In genomic region chr1:97252925-97253324, GRCh38 we compare ENCODE assay signal across 18 cellular contexts.
DNase-seq lines count a peak whose midpoint lies in the region; ATAC-seq, FAIRE-seq and TF ChIP-seq lines count a peak whose summit lies in the region.
"Had no signal": no experiment of that assay in that cellular context is flagged by ENCODE, and none has a peak within 500 bp of the region (broad histone marks: within the 10 kb centered on the region; RNA-seq: fewer than 3 reads in every experiment).

No MANE protein-coding gene starts in this region.

- H3K4me1 ChIP-seq in right lobe of liver (peaks cover 0 to 14% (median 6%) of the 10 kb centered on the region in 4 donors), HepG2 (ENCODE audit: insufficient read depth, low read length) (no peaks in the 10 kb centered on the region)
- H3K4me1 ChIP-seq: BLaER1 treated with 17β-estradiol and CSF1 and Interleukin-3, amounts not matched to agents 10 nM and 100 nM; Caco-2 had no signal

- H3K27me3 ChIP-seq in right lobe of liver (no peaks in the 10 kb centered on the region), HepG2 (ENCODE audit: control insufficient read depth in 1 of 2, insufficient read depth in 2 of 2, low read length in 2 of 2) (no peaks in the 10 kb centered on the region), HL-60 (ENCODE audit: insufficient read depth, poor library complexity, severe bottlenecking) (peaks cover 3% of the 10 kb centered on the region)
- H3K27me3 ChIP-seq: BLaER1 treated with 17β-estradiol and CSF1 and Interleukin-3, amounts not matched to agents 10 nM and 100 nM had no signal

- no peak overlapping the region for H2AFZ ChIP-seq in HepG2 (ENCODE audit: low read length)

- no peaks in the 10 kb centered on the region for H4K20me1 ChIP-seq in HepG2 (ENCODE audit: insufficient read depth, low read length)
- H4K20me1 ChIP-seq: BLaER1 treated with 17β-estradiol and CSF1 and Interleukin-3, amounts not matched to agents 10 nM and 100 nM had no signal

- CTCF ChIA-PET in HepG2 (lab: Yijun Ruan, JAX; ENCODE audit: low intra/inter-chr PET ratio, low total read pairs), result no interaction called here

- H3K79me2 ChIP-seq in HepG2 (ENCODE audit: insufficient read depth, low read length), result no peaks in the 10 kb centered on the region

- DNase-seq in right lobe of liver, result no peak
- no peak for DNase-seq in HepG2 (ENCODE audit: low spot score)
- DNase-seq in HL-60 (ENCODE audit: low read depth in 1 of 2, low spot score in 1 of 2), result no peak
- no peak for DNase-seq in left lobe of liver (ENCODE audit: low spot score)
- DNase-seq in foreskin fibroblast, result no peak
- DNase-seq: AML-193; Caco-2; Calu3; CD4-positive, alpha-beta T cell; CD8-positive, alpha-beta T cell; DMS79 treated with DMSO at 0.1 percent for 48 hours had no signal

- H3K9ac ChIP-seq in HepG2 (ENCODE audit: insufficient read depth, low read depth, low read length), result no peak overlapping the region
- H3K9ac ChIP-seq: BLaER1 treated with 17β-estradiol and CSF1 and Interleukin-3, amounts not matched to agents 10 nM and 100 nM had no signal

- peak in 3 of 4 donors; percentile 33 to 79 (median 58) for ATAC-seq in right lobe of liver
- ATAC-seq in HepG2, result no peak
- peak; percentile 52 for ATAC-seq in left lobe of liver
- ATAC-seq in GM19467 (IDR thresholded peaks at IDR 0.05; ENCODE audit: unreplicated experiment), result no peak
- ATAC-seq: A549; CD8-positive, alpha-beta T cell had no signal

- H3K4me2 ChIP-seq in HepG2 (ENCODE audit: low read depth, low read length), result no peak overlapping the region
- H3K4me2 ChIP-seq: A549; BLaER1 treated with 17β-estradiol and CSF1 and Interleukin-3, amounts not matched to agents 10 nM and 100 nM had no signal

- H3K36me3 ChIP-seq in right lobe of liver (no peaks in the 10 kb centered on the region), HepG2 (replicated peaks in 1 of 2; ENCODE audit: control insufficient read depth in 1 of 2, insufficient read depth in 2 of 2, low read length in 2 of 2) (no peaks in the 10 kb centered on the region)

- BruUV-seq in HepG2 (replicated peaks; lab: Mats Ljungman, UMichigan), result no TSS peak

- intact Hi-C loops in right lobe of liver (cut with DNase I) (no loop called here), HepG2 (cut with micrococcal nuclease; ENCODE audit: unreplicated experiment) (no loop called here)

- H3K4me3 ChIP-seq in right lobe of liver (no peak overlapping the region), HepG2 (replicated peaks in 1 of 3; ENCODE audit: insufficient read depth in 1 of 3, low read depth in 2 of 3, low read length in 3 of 3) (no peak overlapping the region), HL-60 (replicated peaks; ENCODE audit: insufficient read depth, low read length) (no peak overlapping the region), foreskin fibroblast (ENCODE audit: low read depth in 1 of 2, low read length in 2 of 2) (no peak overlapping the region)
- H3K4me3 ChIP-seq: A549; BLaER1 treated with 17β-estradiol and CSF1 and Interleukin-3, amounts not matched to agents 10 nM and 100 nM had no signal

- TF ChIP-seq CTCF in right lobe of liver (IDR thresholded peaks at IDR 0.05) (no peak), HepG2 (CRISPR knock-in tag; IDR thresholded peaks at IDR 0.05) (no peak), HL-60 (IDR thresholded peaks at IDR 0.05; ENCODE audit: insufficient read depth, low read length) (no peak), foreskin fibroblast (IDR thresholded peaks at IDR 0.05; ENCODE audit: low read depth, low read length) (no peak)

- TF ChIP-seq POLR2A in right lobe of liver (IDR thresholded peaks at IDR 0.05) (no peak), HepG2 (IDR thresholded peaks at IDR 0.05; ENCODE audit: insufficient read depth in 1 of 2, low read depth in 2 of 2, low read length in 2 of 2) (no peak)

- FAIRE-seq in HepG2 (lab: Jason Lieb, UNC), result no peak
- FAIRE-seq: A549, G401.6, GM12891, GM19239 had no signal

- TF ChIP-seq RAD21 in HepG2 (CRISPR knock-in tag; IDR thresholded peaks at IDR 0.05), result no peak

- in situ Hi-C loops in HepG2 (cut with HindIII; ENCODE audit: extremely low pct_ligation_motif_present, low pct_unique_long_range_greater_than_20kb), result no loop called here

- TF ChIP-seq EP300 in HepG2 (IDR thresholded peaks at IDR 0.05; ENCODE audit: low read depth in 2 of 2, low read length in 2 of 2), result no peak
- no peak for TF ChIP-seq EP300 in HepG2 (CRISPR knock-in tag; IDR thresholded peaks at IDR 0.05; ENCODE audit: borderline replicate concordance)

- POLR2A ChIA-PET in HepG2 (lab: Yijun Ruan, JAX), result no interaction called here

- no peaks in the 10 kb centered on the region for H3K9me3 ChIP-seq in right lobe of liver
- no peaks in the 10 kb centered on the region; the same call in 1 of the 2 replicates for H3K9me3 ChIP-seq in HepG2 (ENCODE audit: low read length)
- H3K9me3 ChIP-seq: A549, Caco-2 had no signal

- WGBS in right lobe of liver (ENCODE audit: insufficient coverage, low coverage, low lambda C conversion rate, missing lambda C conversion rate), result 37% methylated on average over 3 of the region's 3 CpGs
- 33% methylated on average over 3 of the region's 3 CpGs for WGBS in HepG2 (ENCODE audit: low lambda C conversion rate)

- H3K27ac ChIP-seq in right lobe of liver, result no peak overlapping the region
- H3K27ac ChIP-seq in HepG2 (ENCODE audit: extremely low read length, insufficient read depth, low read length), result no peak overlapping the region
- H3K27ac ChIP-seq in HL-60 (replicated peaks), result peak overlapping the region; percentile 43
- H3K27ac ChIP-seq: A549; BLaER1 treated with 17β-estradiol and CSF1 and Interleukin-3, amounts not matched to agents 10 nM and 100 nM; C4-2B had no signal

TF ChIP-seq in HepG2, 621 proteins besides CTCF, POLR2A, EP300 and RAD21:
- TF ChIP-seq ZKSCAN8 (CRISPR knock-in tag; IDR thresholded peaks at IDR 0.05; ENCODE audit: borderline replicate concordance) (no peak), TAF1 (CRISPR knock-in tag; IDR thresholded peaks at IDR 0.05) (no peak), ATF6 (CRISPR knock-in tag; conservative IDR thresholded peaks at IDR 0.05) (no peak), ZNF496 (CRISPR knock-in tag; IDR thresholded peaks at IDR 0.05; ENCODE audit: insufficient replicate concordance) (no peak), TBL1XR1 (IDR thresholded peaks at IDR 0.05; ENCODE audit: borderline replicate concordance, low read length, partially characterized antibody) (no peak), KDM6A (CRISPR knock-in tag; IDR thresholded peaks at IDR 0.05; ENCODE audit: low read depth) (no peak), U2AF1 (optimal IDR thresholded peaks at IDR 0.05; ENCODE audit: low read depth, low read length) (no peak)
- TF ChIP-seq, protein P1, sequence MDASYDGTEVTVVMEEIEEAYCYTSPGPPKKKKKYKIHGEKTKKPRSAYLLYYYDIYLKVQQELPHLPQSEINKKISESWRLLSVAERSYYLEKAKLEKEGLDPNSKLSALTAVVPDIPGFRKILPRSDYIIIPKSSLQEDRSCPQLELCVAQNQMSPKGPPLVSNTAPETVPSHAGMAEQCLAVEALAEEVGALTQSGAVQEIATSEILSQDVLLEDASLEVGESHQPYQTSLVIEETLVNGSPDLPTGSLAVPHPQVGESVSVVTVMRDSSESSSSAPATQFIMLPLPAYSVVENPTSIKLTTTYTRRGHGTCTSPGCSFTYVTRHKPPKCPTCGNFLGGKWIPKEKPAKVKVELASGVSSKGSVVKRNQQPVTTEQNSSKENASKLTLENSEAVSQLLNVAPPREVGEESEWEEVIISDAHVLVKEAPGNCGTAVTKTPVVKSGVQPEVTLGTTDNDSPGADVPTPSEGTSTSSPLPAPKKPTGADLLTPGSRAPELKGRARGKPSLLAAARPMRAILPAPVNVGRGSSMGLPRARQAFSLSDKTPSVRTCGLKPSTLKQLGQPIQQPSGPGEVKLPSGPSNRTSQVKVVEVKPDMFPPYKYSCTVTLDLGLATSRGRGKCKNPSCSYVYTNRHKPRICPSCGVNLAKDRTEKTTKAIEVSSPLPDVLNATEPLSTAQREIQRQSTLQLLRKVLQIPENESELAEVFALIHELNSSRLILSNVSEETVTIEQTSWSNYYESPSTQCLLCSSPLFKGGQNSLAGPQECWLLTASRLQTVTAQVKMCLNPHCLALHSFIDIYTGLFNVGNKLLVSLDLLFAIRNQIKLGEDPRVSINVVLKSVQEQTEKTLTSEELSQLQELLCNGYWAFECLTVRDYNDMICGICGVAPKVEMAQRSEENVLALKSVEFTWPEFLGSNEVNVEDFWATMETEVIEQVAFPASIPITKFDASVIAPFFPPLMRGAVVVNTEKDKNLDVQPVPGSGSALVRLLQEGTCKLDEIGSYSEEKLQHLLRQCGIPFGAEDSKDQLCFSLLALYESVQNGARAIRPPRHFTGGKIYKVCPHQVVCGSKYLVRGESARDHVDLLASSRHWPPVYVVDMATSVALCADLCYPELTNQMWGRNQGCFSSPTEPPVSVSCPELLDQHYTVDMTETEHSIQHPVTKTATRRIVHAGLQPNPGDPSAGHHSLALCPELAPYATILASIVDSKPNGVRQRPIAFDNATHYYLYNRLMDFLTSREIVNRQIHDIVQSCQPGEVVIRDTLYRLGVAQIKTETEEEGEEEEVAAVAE (CRISPR knock-in tag; IDR thresholded peaks at IDR 0.05; ENCODE audit: borderline replicate concordance), result no peak

Comparison
In these comparisons a context has a peak if more than half of its experiments do, and no peak if none do; other contexts are left out.
1. ATAC-seq: peak in right lobe of liver (3 of 4) and left lobe of liver (single experiment); none in HepG2 (single experiment) and GM19467 (single experiment).